Comparison of ENCODE assay signal across 8 cellular contexts in genomic region chr7:114923403-114923713, GRCh38. TPM values are rescaled to one million over a fixed set of nuclear protein-coding genes. Genes with fewer than 3 reads are reported as not detected.
DNase-seq lines count a peak whose midpoint lies in the region; ATAC-seq lines count a peak whose summit lies in the region.

No MANE protein-coding gene starts in this region.

- H3K27ac Mint-ChIP-seq in central memory CD8-positive, alpha-beta T cell (ENCODE audit: low read depth) = peak overlapping the region; percentile 98

- no peaks in the 10 kb centered on the region for H3K9me3 ChIP-seq in mucosa of stomach (ENCODE audit: control insufficient read depth, low read length)

- H3K27me3 Mint-ChIP-seq in central memory CD8-positive, alpha-beta T cell = no peaks in the 10 kb centered on the region

- H3K9me3 Mint-ChIP-seq in central memory CD8-positive, alpha-beta T cell = no peaks in the 10 kb centered on the region

- no peak for DNase-seq in central memory CD8-positive, alpha-beta T cell (ENCODE audit: low spot score in 2 of 2)
- DNase-seq in D341Med (ENCODE audit: low spot score) (no peak), occipital lobe (lab: John Stamatoyannopoulos, UW) (no peak), NCI-H1930 (lab: John Stamatoyannopoulos, UW) (no peak), NCI-H2227 (lab: John Stamatoyannopoulos, UW; ENCODE audit: unreplicated experiment) (no peak)

- H3K36me3 ChIP-seq in ACC112 (ENCODE audit: insufficient read depth, low read length) (peaks cover 12% of the 10 kb centered on the region; the same call in 1 of the 2 replicates), mucosa of stomach (ENCODE audit: control insufficient read depth, insufficient read depth, low read length) (no peaks in the 10 kb centered on the region)

- H3K4me3 ChIP-seq in ACC112 (ENCODE audit: low read depth, low read length) = peak overlapping the region; percentile 97
- H3K4me3 ChIP-seq in mucosa of stomach (ENCODE audit: low read length) = peak overlapping the region; percentile 53

- H3K27me3 ChIP-seq in ACC112 (ENCODE audit: insufficient read depth, low read length) (no peaks in the 10 kb centered on the region), mucosa of stomach (ENCODE audit: control insufficient read depth, insufficient read depth, low read length) (peaks cover 6% of the 10 kb centered on the region)

- peak; percentile 31 for ATAC-seq in HG03521 (IDR thresholded peaks at IDR 0.05; ENCODE audit: unreplicated experiment)
- ATAC-seq in central memory CD8-positive, alpha-beta T cell (replicated peaks; ENCODE audit: extremely low read depth, poor library complexity, severe bottlenecking) = peak; percentile 47

- H3K79me2 ChIP-seq in ACC112 (ENCODE audit: control insufficient read depth, insufficient read depth, low read length, unreplicated experiment) = peaks cover 48% of the 10 kb centered on the region

- H3K36me3 Mint-ChIP-seq in central memory CD8-positive, alpha-beta T cell (ENCODE audit: insufficient read depth) = peaks cover 15% of the 10 kb centered on the region

- H3K4me1 ChIP-seq in ACC112 (ENCODE audit: control insufficient read depth, insufficient read depth, low read length, unreplicated experiment) (peaks cover 12% of the 10 kb centered on the region), mucosa of stomach (ENCODE audit: control insufficient read depth, insufficient read depth, low read length) (peaks cover 12% of the 10 kb centered on the region)

- H2AFZ ChIP-seq in ACC112 (ENCODE audit: low read length, unreplicated experiment) = peak overlapping the region; percentile 99

- peak overlapping the region; percentile 72 for H3K27ac ChIP-seq in ACC112 (ENCODE audit: low read depth, low read length)

- peak overlapping the region; percentile 94 for H3K4me3 Mint-ChIP-seq in central memory CD8-positive, alpha-beta T cell

- peak overlapping the region; percentile 86 for H3K9ac ChIP-seq in mucosa of stomach (ENCODE audit: low read length)

- H3K4me1 Mint-ChIP-seq in central memory CD8-positive, alpha-beta T cell = peaks cover 31% of the 10 kb centered on the region

RNA-seq across cellular contexts. Expression of gene MDFIC, which starts 1.5 kb away (rescaled TPM):
- 7.0 TPM for total RNA-seq in occipital lobe
